In genomic region chr16:19130852-19131808, GRCh38 we compare ENCODE assay signal across 8 cellular contexts. TPM values are rescaled to one million over a fixed set of nuclear protein-coding genes. Genes with fewer than 3 reads are reported as not detected.
DNase-seq lines count a peak whose midpoint lies in the region; ATAC-seq lines count a peak whose summit lies in the region.

No MANE protein-coding gene starts in this region.

- peak overlapping the region in 20 of 21 experiments; percentile 10 to 87 (median 66) for H3K27ac ChIP-seq in skin epidermis

- no peaks in the 10 kb centered on the region for H3K9me3 Mint-ChIP-seq in activated naive CD8-positive, alpha-beta T cell treated with anti-CD3 and anti-CD28 coated beads for 36 hours

- intact Hi-C loops in left ventricle myocardium superior (cut with micrococcal nuclease) = no loop called here

- peaks cover under 1% of the 10 kb centered on the region for H3K27me3 Mint-ChIP-seq in activated naive CD8-positive, alpha-beta T cell treated with anti-CD3 and anti-CD28 coated beads for 36 hours

- no peak overlapping the region for H3K4me3 Mint-ChIP-seq in activated naive CD8-positive, alpha-beta T cell treated with anti-CD3 and anti-CD28 coated beads for 36 hours

- H3K4me3 ChIP-seq in skin epidermis = no peak overlapping the region

- H3K36me3 Mint-ChIP-seq in activated naive CD8-positive, alpha-beta T cell treated with anti-CD3 and anti-CD28 coated beads for 36 hours = no peaks in the 10 kb centered on the region

- peak; percentile 78 for DNase-seq in COLO829 (ENCODE audit: low spot score)
- DNase-seq in M059J (ENCODE audit: low read depth) = peak; percentile 80
- no peak for DNase-seq in activated naive CD8-positive, alpha-beta T cell treated with anti-CD3 and anti-CD28 coated beads for 36 hours
- DNase-seq in left ventricle myocardium superior = peak; percentile 63

- peak; percentile 87 for ATAC-seq in left ventricle myocardium superior
- no peak for ATAC-seq in HG02885 (IDR thresholded peaks at IDR 0.05; ENCODE audit: poor library complexity, unreplicated experiment)
- no peak for ATAC-seq in HG03460 (IDR thresholded peaks at IDR 0.05; ENCODE audit: unreplicated experiment)
- ATAC-seq in HG03571 (IDR thresholded peaks at IDR 0.05; ENCODE audit: unreplicated experiment) = no peak

- H3K4me1 Mint-ChIP-seq in activated naive CD8-positive, alpha-beta T cell treated with anti-CD3 and anti-CD28 coated beads for 36 hours = peaks cover 13% of the 10 kb centered on the region

- peak overlapping the region; percentile 68 for H3K27ac Mint-ChIP-seq in activated naive CD8-positive, alpha-beta T cell treated with anti-CD3 and anti-CD28 coated beads for 36 hours

RNA-seq across cellular contexts. Expression of gene ITPRIPL2, which starts 17.4 kb away (rescaled TPM):
- 7.3 and 13.8 TPM in 2 replicates for total RNA-seq in M059J (2014; rRNA removed; shearing (Covaris generic))
- under 1 TPM; 0.35 to 0.38 TPM for total RNA-seq in activated naive CD8-positive, alpha-beta T cell treated with anti-CD3 and anti-CD28 coated beads for 36 hours
- total RNA-seq in left ventricle myocardium superior = 12.3 TPM

RNA-seq across cellular contexts. Expression of gene SYT17, which starts 36.9 kb away (rescaled TPM):
- total RNA-seq in M059J (2014; rRNA removed; shearing (Covaris generic)) = 0.39 and 0.81 TPM in 2 replicates
- total RNA-seq in activated naive CD8-positive, alpha-beta T cell treated with anti-CD3 and anti-CD28 coated beads for 36 hours = under 1 TPM in 1 of 2 experiments, not detected in 1; 0.14 TPM
- total RNA-seq in left ventricle myocardium superior = 0.64 TPM
